ENCODE assay signal across 8 cellular contexts in the genomic region with DNA sequence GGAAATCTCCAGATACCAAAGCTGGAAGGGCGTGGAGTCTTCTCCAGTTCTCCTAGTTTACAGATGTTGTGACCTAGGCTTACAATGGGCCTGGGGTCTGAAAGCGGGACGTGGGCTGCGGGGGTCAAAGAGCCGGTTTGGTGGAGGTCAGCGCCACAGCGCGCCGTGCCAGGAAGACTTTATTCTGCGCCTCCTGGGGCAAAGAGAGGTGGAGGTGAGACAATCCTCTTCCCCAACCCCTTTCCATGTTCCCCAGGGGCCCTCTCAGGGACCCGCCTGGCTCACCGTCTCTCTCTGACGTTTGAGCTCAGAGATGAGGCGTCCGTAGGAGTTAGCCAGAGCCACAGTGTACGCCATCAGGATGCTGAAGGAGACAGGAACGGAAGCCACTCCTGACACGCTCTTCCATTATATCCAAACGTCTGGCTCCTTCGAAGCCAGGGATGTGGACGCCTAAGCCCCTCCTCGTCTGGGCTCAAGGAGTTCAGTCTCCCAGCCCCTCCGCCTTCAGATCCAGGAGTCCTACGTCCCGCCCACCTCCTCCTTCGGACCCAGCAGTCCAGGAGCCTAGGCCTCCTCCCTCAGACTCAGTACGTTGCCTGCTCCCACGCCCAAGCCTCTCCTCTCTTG. TPM values are rescaled to one million over a fixed set of nuclear protein-coding genes. Genes with fewer than 3 reads are reported as not detected.
DNase-seq lines count a peak whose midpoint lies in the region; ATAC-seq and TF ChIP-seq lines count a peak whose summit lies in the region.

No MANE protein-coding gene starts in this region.

- peaks cover 3% of the 10 kb centered on the region for H3K9me3 Mint-ChIP-seq in osteocyte (ENCODE audit: unreplicated experiment)

- peak overlapping the region; percentile 97 for H3K4me2 ChIP-seq in BLaER1

- peaks cover 31% of the 10 kb centered on the region for H3K36me3 ChIP-seq in BLaER1

- H3K4me3 Mint-ChIP-seq in osteocyte (ENCODE audit: unreplicated experiment), result peak overlapping the region; percentile 100

- peaks cover 34% of the 10 kb centered on the region for H3K4me1 Mint-ChIP-seq in osteocyte (ENCODE audit: unreplicated experiment)

- peak overlapping the region; percentile 100 for H3K27ac Mint-ChIP-seq in osteocyte (ENCODE audit: unreplicated experiment)

- peak overlapping the region; percentile 73 for H3K4me3 ChIP-seq in BLaER1
- H3K4me3 ChIP-seq in epithelial cell of esophagus (ENCODE audit: low read length), result peak overlapping the region; percentile 63

- peak; percentile 41 for DNase-seq in RPMI7951 (ENCODE audit: low read depth)
- DNase-seq in epithelial cell of esophagus (ENCODE audit: low read depth), result no peak
- no peak for DNase-seq in osteocyte (ENCODE audit: extremely low spot score, unreplicated experiment)
- DNase-seq in stimulated activated CD4-positive, alpha-beta T cell treated with anti-CD3 and anti-CD28 coated beads, Interleukin-2, amount 100 ng/mL, for 48 hours, result no peak
- DNase-seq in effector CD8-positive, alpha-beta T cell (lab: John Stamatoyannopoulos, UW), result no peak

- H4K20me1 ChIP-seq in BLaER1, result peaks cover 35% of the 10 kb centered on the region

- TF ChIP-seq CTCF in epithelial cell of esophagus (IDR thresholded peaks at IDR 0.05; ENCODE audit: insufficient read depth, low read depth, low read length, missing control alignments), result no peak
- no peak for TF ChIP-seq CTCF in osteocyte (IDR thresholded peaks at IDR 0.05)

- H3K36me3 Mint-ChIP-seq in osteocyte (ENCODE audit: unreplicated experiment), result peaks cover 10% of the 10 kb centered on the region

- no peaks in the 10 kb centered on the region for H3K27me3 Mint-ChIP-seq in osteocyte (ENCODE audit: unreplicated experiment)

- H3K27ac ChIP-seq in BLaER1, result peak overlapping the region; percentile 76

- peaks cover 55% of the 10 kb centered on the region for H3K4me1 ChIP-seq in BLaER1

- no peaks in the 10 kb centered on the region for H3K27me3 ChIP-seq in BLaER1

- H3K9ac ChIP-seq in BLaER1, result peak overlapping the region; percentile 87

- peak; percentile 2 for ATAC-seq in GM19455 (IDR thresholded peaks at IDR 0.05; ENCODE audit: unreplicated experiment)
- no peak for ATAC-seq in HG02623 (IDR thresholded peaks at IDR 0.05; ENCODE audit: unreplicated experiment)

- no peaks in the 10 kb centered on the region for H3K9me3 ChIP-seq in BLaER1

RNA-seq across cellular contexts. Expression of a gene that starts 0.8 kb away (rescaled TPM):
- 13.1 and 15.4 TPM in 2 replicates for total RNA-seq in RPMI7951 (2014; rRNA removed; shearing (Covaris generic))
- 5.6 and 7.1 TPM in 2 replicates for total RNA-seq in osteocyte

RNA-seq across cellular contexts. Expression of a gene that starts 12.7 kb away (rescaled TPM):
- total RNA-seq in RPMI7951 (2014; rRNA removed; shearing (Covaris generic)), result 3.8 TPM in 1 of 2 replicates, not detected in the other
- 2.0 and 2.7 TPM in 2 replicates for total RNA-seq in osteocyte

RNA-seq across cellular contexts. Expression of a gene that starts 22.7 kb away (rescaled TPM):
- total RNA-seq in RPMI7951 (2014; rRNA removed; shearing (Covaris generic)), result 9.6 and 12.3 TPM in 2 replicates
- total RNA-seq in osteocyte, result 47.1 and 50.5 TPM in 2 replicates

RNA-seq across cellular contexts. Expression of a gene that starts 29.1 kb away (rescaled TPM):
- total RNA-seq in RPMI7951 (2014; rRNA removed; shearing (Covaris generic)), result 174 and 183 TPM in 2 replicates
- 81.8 and 85.2 TPM in 2 replicates for total RNA-seq in osteocyte

RNA-seq across cellular contexts. Expression of a gene that starts 30.8 kb away (rescaled TPM):
- total RNA-seq in RPMI7951 (2014; rRNA removed; shearing (Covaris generic)), result 125 and 166 TPM in 2 replicates
- total RNA-seq in osteocyte, result 51.1 and 53.7 TPM in 2 replicates
